1 cellular context compared by ENCODE assay signal in the genomic region with DNA sequence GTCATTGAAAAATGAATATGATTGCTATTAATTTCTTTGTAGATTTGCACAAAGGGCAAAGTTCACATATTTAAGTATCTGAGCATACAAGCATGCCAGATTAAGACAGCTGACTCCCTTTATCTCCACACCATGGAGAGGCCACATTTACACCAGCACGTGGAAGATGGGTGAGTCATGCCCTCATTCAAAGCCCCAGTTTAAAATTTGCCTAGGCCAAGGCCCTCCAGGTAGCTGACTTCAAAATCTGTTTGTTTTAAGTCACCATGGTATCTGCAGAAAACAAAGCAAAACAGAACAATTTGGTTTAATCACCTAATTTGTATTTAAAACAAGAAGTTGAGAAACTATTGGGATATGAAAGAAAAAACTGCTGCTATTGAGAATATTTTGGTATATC.
TF ChIP-seq lines count a peak whose summit lies in the region.

No MANE protein-coding gene starts in this region.

TF ChIP-seq in HepG2, 621 proteins besides CTCF, POLR2A, EP300 and RAD21 (continued from another document and continues in another):
- TF ChIP-seq TCF7 (IDR thresholded peaks at IDR 0.05; ENCODE audit: low read depth) (peak; percentile 76), ETV5 (CRISPR knock-in tag; IDR thresholded peaks at IDR 0.05; ENCODE audit: borderline replicate concordance) (no peak), NR2F2 (IDR thresholded peaks at IDR 0.05; ENCODE audit: borderline replicate concordance, low read depth) (0 out of 2 replicates have a peak, but pooled peaks have one; percentile 35), MLLT10 (CRISPR knock-in tag; IDR thresholded peaks at IDR 0.05) (no peak), TFDP1 (CRISPR knock-in tag; IDR thresholded peaks at IDR 0.05; ENCODE audit: borderline replicate concordance) (peak; percentile 45; the same call in 1 of the 2 replicates), ZNF496 (CRISPR knock-in tag; IDR thresholded peaks at IDR 0.05; ENCODE audit: insufficient replicate concordance) (no peak), ZNF10 (CRISPR knock-in tag; IDR thresholded peaks at IDR 0.05; ENCODE audit: borderline replicate concordance, low read depth) (no peak), HNF1A (IDR thresholded peaks at IDR 0.05; ENCODE audit: low read depth) (0 out of 2 replicates have a peak, but pooled peaks have one; percentile 53), HNF1A (CRISPR knock-in tag; IDR thresholded peaks at IDR 0.05; ENCODE audit: borderline replicate concordance) (no peak), TBX2 (CRISPR knock-in tag; IDR thresholded peaks at IDR 0.05; ENCODE audit: borderline replicate concordance) (0 out of 2 replicates have a peak, but pooled peaks have one; percentile 55), MIER2 (CRISPR knock-in tag; IDR thresholded peaks at IDR 0.05) (no peak), RFX1 (IDR thresholded peaks at IDR 0.05) (peak; percentile 38), MLX (CRISPR knock-in tag; IDR thresholded peaks at IDR 0.05) (peak; percentile 71), ZMYM4 (CRISPR knock-in tag; IDR thresholded peaks at IDR 0.05) (0 out of 2 replicates have a peak, but pooled peaks have one; percentile 38), PITX1 (CRISPR knock-in tag; IDR thresholded peaks at IDR 0.05) (0 out of 2 replicates have a peak, but pooled peaks have one; percentile 36), KDM5A (IDR thresholded peaks at IDR 0.05; ENCODE audit: borderline replicate concordance, low read length) (no peak; the same call in 1 of the 2 replicates), NR3C1 (CRISPR knock-in tag; IDR thresholded peaks at IDR 0.05) (no peak), PPARG (CRISPR knock-in tag; conservative IDR thresholded peaks at IDR 0.05) (0 out of 2 replicates have a peak, but pooled peaks have one; percentile 19), ZNF329 (CRISPR knock-in tag; IDR thresholded peaks at IDR 0.05; ENCODE audit: low read depth) (no peak), NFIC (IDR thresholded peaks at IDR 0.05; ENCODE audit: low read length) (peak; percentile 41; the same call in 1 of the 2 replicates), ZNF644 (CRISPR knock-in tag; IDR thresholded peaks at IDR 0.05; ENCODE audit: low read depth) (peak; percentile 69; the same call in 1 of the 2 replicates), SOX5 (CRISPR knock-in tag; IDR thresholded peaks at IDR 0.05; ENCODE audit: borderline replicate concordance) (peak; percentile 72; the same call in 1 of the 2 replicates), AKAP8 (CRISPR knock-in tag; IDR thresholded peaks at IDR 0.05) (no peak), ZNF180 (CRISPR knock-in tag; IDR thresholded peaks at IDR 0.05; ENCODE audit: borderline replicate concordance, low read depth) (no peak), CEBPG (CRISPR knock-in tag; IDR thresholded peaks at IDR 0.05) (no peak), ZBTB7A (CRISPR knock-in tag; IDR thresholded peaks at IDR 0.05) (no peak), FOXP1 (IDR thresholded peaks at IDR 0.05) (no peak), FOXP1 (CRISPR knock-in tag; IDR thresholded peaks at IDR 0.05) (peak; percentile 40; the same call in 1 of the 2 replicates), JUN (CRISPR knock-in tag; IDR thresholded peaks at IDR 0.05) (peak; percentile 71; the same call in 1 of the 2 replicates), ZNF512B (CRISPR knock-in tag; IDR thresholded peaks at IDR 0.05; ENCODE audit: borderline replicate concordance) (no peak), MIER3 (CRISPR knock-in tag; IDR thresholded peaks at IDR 0.05; ENCODE audit: borderline replicate concordance) (peak; percentile 26; the same call in 1 of the 2 replicates), LCORL (IDR thresholded peaks at IDR 0.05) (no peak), LCORL (CRISPR knock-in tag; IDR thresholded peaks at IDR 0.05) (peak; percentile 33; the same call in 1 of the 2 replicates), TEAD3 (CRISPR knock-in tag; optimal IDR thresholded peaks at IDR 0.05; ENCODE audit: borderline replicate concordance) (peak; percentile 45), NR2F6 (IDR thresholded peaks at IDR 0.05) (peak; percentile 57), NR2F6 (CRISPR knock-in tag; IDR thresholded peaks at IDR 0.05) (peak; percentile 72), ZNF615 (CRISPR knock-in tag; IDR thresholded peaks at IDR 0.05; ENCODE audit: borderline replicate concordance) (no peak), JUND (CRISPR knock-in tag; IDR thresholded peaks at IDR 0.05) (peak; percentile 85), IKZF1 (IDR thresholded peaks at IDR 0.05) (no peak), XRCC5 (optimal IDR thresholded peaks at IDR 0.05; ENCODE audit: low read length) (no peak), ATF3 (CRISPR knock-in tag; IDR thresholded peaks at IDR 0.05) (peak; percentile 87), MTF2 (CRISPR knock-in tag; IDR thresholded peaks at IDR 0.05; ENCODE audit: borderline replicate concordance) (no peak), RXRB (CRISPR knock-in tag; IDR thresholded peaks at IDR 0.05; ENCODE audit: borderline replicate concordance) (0 out of 2 replicates have a peak, but pooled peaks have one; percentile 32), ZNF326 (CRISPR knock-in tag; IDR thresholded peaks at IDR 0.05; ENCODE audit: borderline replicate concordance) (no peak), BHLHE40 (IDR thresholded peaks at IDR 0.05; ENCODE audit: low read length) (peak; percentile 85), ZNF143 (CRISPR knock-in tag; IDR thresholded peaks at IDR 0.05) (no peak), HNF4A (CRISPR knock-in tag; IDR thresholded peaks at IDR 0.05) (peak; percentile 35; the same call in 1 of the 2 replicates), BCL6 (CRISPR knock-in tag; IDR thresholded peaks at IDR 0.05) (0 out of 2 replicates have a peak, but pooled peaks have one; percentile 22), MBD4 (IDR thresholded peaks at IDR 0.05; ENCODE audit: borderline replicate concordance, low read length) (no peak), SRF (IDR thresholded peaks at IDR 0.05; ENCODE audit: low read depth, low read length) (no peak), HMG20A (CRISPR knock-in tag; IDR thresholded peaks at IDR 0.05; ENCODE audit: borderline replicate concordance) (peak; percentile 36; the same call in 1 of the 2 replicates), ZNF124 (CRISPR knock-in tag; IDR thresholded peaks at IDR 0.05) (no peak), SIX4 (CRISPR knock-in tag; IDR thresholded peaks at IDR 0.05) (no peak), TEF (CRISPR knock-in tag; IDR thresholded peaks at IDR 0.05) (no peak), TFE3 (CRISPR knock-in tag; IDR thresholded peaks at IDR 0.05) (peak; percentile 61; the same call in 1 of the 2 replicates), MATR3 (CRISPR knock-in tag; IDR thresholded peaks at IDR 0.05) (no peak)
- TF ChIP-seq, protein P1, sequence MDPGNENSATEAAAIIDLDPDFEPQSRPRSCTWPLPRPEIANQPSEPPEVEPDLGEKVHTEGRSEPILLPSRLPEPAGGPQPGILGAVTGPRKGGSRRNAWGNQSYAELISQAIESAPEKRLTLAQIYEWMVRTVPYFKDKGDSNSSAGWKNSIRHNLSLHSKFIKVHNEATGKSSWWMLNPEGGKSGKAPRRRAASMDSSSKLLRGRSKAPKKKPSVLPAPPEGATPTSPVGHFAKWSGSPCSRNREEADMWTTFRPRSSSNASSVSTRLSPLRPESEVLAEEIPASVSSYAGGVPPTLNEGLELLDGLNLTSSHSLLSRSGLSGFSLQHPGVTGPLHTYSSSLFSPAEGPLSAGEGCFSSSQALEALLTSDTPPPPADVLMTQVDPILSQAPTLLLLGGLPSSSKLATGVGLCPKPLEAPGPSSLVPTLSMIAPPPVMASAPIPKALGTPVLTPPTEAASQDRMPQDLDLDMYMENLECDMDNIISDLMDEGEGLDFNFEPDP (CRISPR knock-in tag; conservative IDR thresholded peaks at IDR 0.05) = no peak
- TF ChIP-seq, protein P2, sequence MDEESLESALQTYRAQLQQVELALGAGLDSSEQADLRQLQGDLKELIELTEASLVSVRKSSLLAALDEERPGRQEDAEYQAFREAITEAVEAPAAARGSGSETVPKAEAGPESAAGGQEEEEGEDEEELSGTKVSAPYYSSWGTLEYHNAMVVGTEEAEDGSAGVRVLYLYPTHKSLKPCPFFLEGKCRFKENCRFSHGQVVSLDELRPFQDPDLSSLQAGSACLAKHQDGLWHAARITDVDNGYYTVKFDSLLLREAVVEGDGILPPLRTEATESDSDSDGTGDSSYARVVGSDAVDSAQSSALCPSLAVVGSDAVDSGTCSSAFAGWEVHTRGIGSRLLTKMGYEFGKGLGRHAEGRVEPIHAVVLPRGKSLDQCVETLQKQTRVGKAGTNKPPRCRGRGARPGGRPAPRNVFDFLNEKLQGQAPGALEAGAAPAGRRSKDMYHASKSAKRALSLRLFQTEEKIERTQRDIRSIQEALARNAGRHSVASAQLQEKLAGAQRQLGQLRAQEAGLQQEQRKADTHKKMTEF (CRISPR knock-in tag; IDR thresholded peaks at IDR 0.05) = 0 out of 2 replicates have a peak, but pooled peaks have one; percentile 30
